11 cellular contexts compared by ENCODE assay signal in genomic region chr1:245986404-245987221, GRCh38.
DNase-seq lines count a peak whose midpoint lies in the region; ATAC-seq and TF ChIP-seq lines count a peak whose summit lies in the region.
"Had no signal": no experiment of that assay in that cellular context is flagged by ENCODE, and none has a peak within 500 bp of the region (broad histone marks: within the 10 kb centered on the region; RNA-seq: fewer than 3 reads in every experiment).

No MANE protein-coding gene starts in this region.

- H3K27me3 Mint-ChIP-seq in progenitor cell of endocrine pancreas = no peaks in the 10 kb centered on the region
- H3K27me3 Mint-ChIP-seq: dendritic cell treated with granulocyte-macrophage colony-stimulating factor and Interleukin-4, amounts not matched to agents 40 ng/mL and 50 ng/mL, for 4 days had no signal

- H3K27ac ChIP-seq in HCT116 (ENCODE audit: low read depth, low read length) (no peak overlapping the region), SJCRH30 (peak overlapping the region; percentile 50), OCI-LY7 (ENCODE audit: low read depth, low read length, poor library complexity, severe bottlenecking) (no peak overlapping the region)

- no peak for TF ChIP-seq CTCF in HCT116 (IDR thresholded peaks at IDR 0.05 in 2 of 3, conservative IDR thresholded peaks at IDR 0.05 in 1 of 3; ENCODE audit: borderline replicate concordance in 1 of 3, insufficient read depth in 1 of 3, low read depth in 2 of 3, low read length in 2 of 3)
- TF ChIP-seq CTCF in progenitor cell of endocrine pancreas (IDR thresholded peaks at IDR 0.05; ENCODE audit: unreplicated experiment) = no peak
- no peak for TF ChIP-seq CTCF in OCI-LY7 (conservative IDR thresholded peaks at IDR 0.05; ENCODE audit: low read length)

- H3K9ac ChIP-seq in HCT116 (ENCODE audit: low read length) = no peak overlapping the region

- H3K4me2 ChIP-seq in HCT116 (ENCODE audit: low read length) (peak overlapping the region; percentile 74), OCI-LY7 (ENCODE audit: low read length) (no peak overlapping the region)

- no TSS peak for BruUV-seq in HCT116 (replicated peaks; lab: Mats Ljungman, UMichigan)
- BruUV-seq in OCI-LY7 (replicated peaks; lab: Mats Ljungman, UMichigan) = no TSS peak

- H3K9me3 ChIP-seq in HCT116 (ENCODE audit: control insufficient read depth in 1 of 2, insufficient read depth in 1 of 2, low read depth in 1 of 2, low read length in 2 of 2) (no peaks in the 10 kb centered on the region), SJCRH30 (replicated peaks) (no peaks in the 10 kb centered on the region), OCI-LY7 (ENCODE audit: low read length) (no peaks in the 10 kb centered on the region)

- H2AFZ ChIP-seq in HCT116 (ENCODE audit: low read depth, low read length, poor library complexity, severe bottlenecking) (no peak overlapping the region), OCI-LY7 (ENCODE audit: low read length) (no peak overlapping the region)

- ATAC-seq in HCT116 = peak; percentile 82

- POLR2A ChIA-PET in HCT116 (lab: Charles Lee) = no interaction called here
- POLR2A ChIA-PET in OCI-LY7 (lab: Charles Lee) = no interaction called here

- TF ChIP-seq POLR2A in HCT116 (IDR thresholded peaks at IDR 0.05; ENCODE audit: borderline replicate concordance, extremely low read depth, insufficient read depth, insufficient read length) = no peak

- intact Hi-C loops in HCT116 (cut with micrococcal nuclease) = no loop called here
- intact Hi-C loops in OCI-LY7 (cut with micrococcal nuclease; ENCODE audit: unreplicated experiment) = no loop called here

- H4K20me1 ChIP-seq in HCT116 (ENCODE audit: insufficient read depth) (no peaks in the 10 kb centered on the region), OCI-LY7 (ENCODE audit: insufficient read depth, low read length) (no peaks in the 10 kb centered on the region)

- H3K4me1 ChIP-seq in HCT116 (ENCODE audit: control insufficient read depth in 1 of 2, insufficient read depth in 2 of 2, low read length in 2 of 2) (peaks cover 19 to 22% of the 10 kb centered on the region in 2 experiments), SJCRH30 (peaks cover 19% of the 10 kb centered on the region), OCI-LY7 (ENCODE audit: insufficient read depth, low read length, poor library complexity, severe bottlenecking) (no peaks in the 10 kb centered on the region)

- peaks cover 6% of the 10 kb centered on the region for H3K4me1 Mint-ChIP-seq in progenitor cell of endocrine pancreas (ENCODE audit: low read depth)

- peaks cover 1% of the 10 kb centered on the region for H3K36me3 Mint-ChIP-seq in progenitor cell of endocrine pancreas (ENCODE audit: insufficient read depth)

- H3K36me3 ChIP-seq in HCT116 (ENCODE audit: control insufficient read depth in 1 of 2, insufficient read depth in 2 of 2, low read length in 2 of 2) (no peaks in the 10 kb centered on the region), SJCRH30 (no peaks in the 10 kb centered on the region), OCI-LY7 (ENCODE audit: insufficient read depth, low read length) (no peaks in the 10 kb centered on the region)

- H3K9me2 ChIP-seq in HCT116 (ENCODE audit: insufficient read depth) = no peaks in the 10 kb centered on the region
- H3K9me2 ChIP-seq in OCI-LY7 (ENCODE audit: insufficient read depth, low read length) = no peaks in the 10 kb centered on the region

- H3K4me3 ChIP-seq in HCT116 (replicated peaks in 1 of 2; ENCODE audit: low read depth in 1 of 2, low read length in 2 of 2) (peak overlapping the region in 1 of 2 experiments; percentile 29; a peak in 2 of 4 replicates), SJCRH30 (peak overlapping the region; percentile 21), skeletal muscle cell (ENCODE audit: low read depth, low read length) (no peak overlapping the region), OCI-LY7 (ENCODE audit: low read depth, low read length, poor library complexity, severe bottlenecking) (no peak overlapping the region)

- H3K27me3 ChIP-seq in HCT116 (ENCODE audit: insufficient read depth, low read length) (no peaks in the 10 kb centered on the region), SJCRH30 (no peaks in the 10 kb centered on the region)

- no peak for TF ChIP-seq RAD21 in HCT116 (IDR thresholded peaks at IDR 0.05; ENCODE audit: low read depth)

- H3K4me3 Mint-ChIP-seq in progenitor cell of endocrine pancreas (ENCODE audit: low read depth) = no peak overlapping the region
- H3K4me3 Mint-ChIP-seq: dendritic cell treated with granulocyte-macrophage colony-stimulating factor and Interleukin-4, amounts not matched to agents 40 ng/mL and 50 ng/mL, for 4 days had no signal

- CTCF ChIA-PET in HCT116 (lab: Charles Lee) = interaction anchor here (1.7 kb wide), 1 partner anchor 16 kb away, joined by 3 read pairs; no protein-coding TSS in a partner anchor
- CTCF ChIA-PET in OCI-LY7 (lab: Charles Lee; ENCODE audit: unreplicated experiment) = no interaction called here

- no peaks in the 10 kb centered on the region for H3K79me2 ChIP-seq in HCT116 (ENCODE audit: insufficient read depth, low read length)
- no peaks in the 10 kb centered on the region for H3K79me2 ChIP-seq in OCI-LY7 (ENCODE audit: insufficient read depth, low read depth, low read length)

- DNase-seq in HCT116 (ENCODE audit: low read depth, low spot score) (peak; percentile 46), SJCRH30 (peak; percentile 35 to 68), fibroblast of gingiva (ENCODE audit: low read depth) (peak; percentile 57), skeletal muscle cell (ENCODE audit: low read depth) (peak; percentile 81), kidney tubule cell (ENCODE audit: low spot score) (no peak), progenitor cell of endocrine pancreas (ENCODE audit: low spot score, unreplicated experiment) (no peak), OCI-LY7 (ENCODE audit: low spot score) (no peak)
- no peak for DNase-seq in stimulated activated CD4-positive, alpha-beta T cell treated with anti-CD3 and anti-CD28 coated beads, Interleukin-1b, Interleukin-23, amount 100 ng/mL, for 48 hours
- DNase-seq: NCI-H1417, Right ventricle myocardium superior had no signal

- H3K9me3 Mint-ChIP-seq in progenitor cell of endocrine pancreas (ENCODE audit: low read depth) = peaks cover 3% of the 10 kb centered on the region
- H3K9me3 Mint-ChIP-seq: dendritic cell treated with granulocyte-macrophage colony-stimulating factor and Interleukin-4, amounts not matched to agents 40 ng/mL and 50 ng/mL, for 4 days had no signal

- RAD21 ChIA-PET in HCT116 (lab: Charles Lee; ENCODE audit: low non-redundant PET in 1 of 2, low total read pairs in 2 of 2, uncharacterized antibody in 2 of 2, unreplicated experiment in 2 of 2) = no interaction called here

- H3K27ac Mint-ChIP-seq in progenitor cell of endocrine pancreas = no peak overlapping the region
- H3K27ac Mint-ChIP-seq: dendritic cell treated with granulocyte-macrophage colony-stimulating factor and Interleukin-4, amounts not matched to agents 40 ng/mL and 50 ng/mL, for 4 days had no signal

TF ChIP-seq in HCT116, 20 proteins besides CTCF, POLR2A, EP300 and RAD21:
- TF ChIP-seq, protein P1, sequence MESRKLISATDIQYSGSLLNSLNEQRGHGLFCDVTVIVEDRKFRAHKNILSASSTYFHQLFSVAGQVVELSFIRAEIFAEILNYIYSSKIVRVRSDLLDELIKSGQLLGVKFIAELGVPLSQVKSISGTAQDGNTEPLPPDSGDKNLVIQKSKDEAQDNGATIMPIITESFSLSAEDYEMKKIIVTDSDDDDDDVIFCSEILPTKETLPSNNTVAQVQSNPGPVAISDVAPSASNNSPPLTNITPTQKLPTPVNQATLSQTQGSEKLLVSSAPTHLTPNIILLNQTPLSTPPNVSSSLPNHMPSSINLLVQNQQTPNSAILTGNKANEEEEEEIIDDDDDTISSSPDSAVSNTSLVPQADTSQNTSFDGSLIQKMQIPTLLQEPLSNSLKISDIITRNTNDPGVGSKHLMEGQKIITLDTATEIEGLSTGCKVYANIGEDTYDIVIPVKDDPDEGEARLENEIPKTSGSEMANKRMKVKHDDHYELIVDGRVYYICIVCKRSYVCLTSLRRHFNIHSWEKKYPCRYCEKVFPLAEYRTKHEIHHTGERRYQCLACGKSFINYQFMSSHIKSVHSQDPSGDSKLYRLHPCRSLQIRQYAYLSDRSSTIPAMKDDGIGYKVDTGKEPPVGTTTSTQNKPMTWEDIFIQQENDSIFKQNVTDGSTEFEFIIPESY (IDR thresholded peaks at IDR 0.05; ENCODE audit: extremely low read depth, insufficient replicate concordance, low read length) = no peak
- TF ChIP-seq ZNF274 (IDR thresholded peaks at IDR 0.05; ENCODE audit: low read depth, low read length) (no peak), JUND (IDR thresholded peaks at IDR 0.05) (peak; percentile 46; the same call in 1 of the 2 replicates), EZH2phosphoT487 (IDR thresholded peaks at IDR 0.05; ENCODE audit: borderline replicate concordance) (no peak), EGR1 (IDR thresholded peaks at IDR 0.05; ENCODE audit: low read depth) (peak; percentile 64), FOSL1 (IDR thresholded peaks at IDR 0.05; ENCODE audit: low read depth) (peak; percentile 33; the same call in 1 of the 2 replicates), ZFX (IDR thresholded peaks at IDR 0.05) (no peak), SP1 (IDR thresholded peaks at IDR 0.05; ENCODE audit: low read depth) (no peak; the same call in 1 of the 2 replicates)
TF ChIP-seq in HCT116: peak in this region for 3.

Comparison
In these comparisons a context has a peak if more than half of its experiments do, and no peak if none do; other contexts are left out.
1. DNase-seq: peak in HCT116 (single experiment), SJCRH30 (2 of 2), fibroblast of gingiva (single experiment) and skeletal muscle cell (single experiment); none in stimulated activated CD4-positive, alpha-beta T cell treated with anti-CD3 and anti-CD28 coated beads, Interleukin-1b, Interleukin-23, amount 100 ng/mL, for 48 hours (single experiment), kidney tubule cell (single experiment), progenitor cell of endocrine pancreas (single experiment) and OCI-LY7 (single experiment).